14 cellular contexts compared by ENCODE assay signal in the genomic region with DNA sequence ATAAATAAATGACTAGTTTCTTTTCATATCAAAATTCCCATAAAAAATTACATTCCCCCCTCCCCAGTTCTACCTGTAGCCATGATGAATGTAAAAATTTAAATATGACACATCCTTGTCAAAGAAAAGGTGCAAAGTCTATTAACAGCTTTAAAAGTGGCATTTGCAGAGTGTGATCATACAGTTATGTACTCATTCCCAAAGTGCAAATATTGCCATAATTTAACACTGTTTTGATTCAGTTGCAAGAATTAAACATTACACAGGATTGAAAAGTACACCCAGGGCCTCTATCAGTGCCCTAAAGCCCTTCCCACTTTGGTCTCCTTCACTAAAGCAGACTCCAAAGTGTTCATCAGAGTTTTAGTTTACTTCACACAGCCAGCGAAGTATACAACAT. TPM values are rescaled to one million over a fixed set of nuclear protein-coding genes. Genes with fewer than 3 reads are reported as not detected.
"Had no signal": no experiment of that assay in that cellular context is flagged by ENCODE, and none has a peak within 500 bp of the region (broad histone marks: within the 10 kb centered on the region; RNA-seq: fewer than 3 reads in every experiment).

No MANE protein-coding gene starts in this region.

- H3K27ac ChIP-seq: colonic mucosa, gastrocnemius medialis had no signal

- H3K9me3 ChIP-seq: colonic mucosa, gastrocnemius medialis, heart right ventricle, left lung, SK-N-SH had no signal

- H3K4me1 Mint-ChIP-seq: nephron had no signal

- H3K9me2 ChIP-seq: SK-N-SH had no signal

- H3K27me3 ChIP-seq: colonic mucosa, gastrocnemius medialis, heart right ventricle, left lung had no signal

- H3K4me2 ChIP-seq: SK-N-SH had no signal

- DNase-seq: activated CD4-positive, alpha-beta T cell treated with anti-CD3 and anti-CD28 coated beads, Interleukin-2, amount 50 U/mL, for 4 hours; gastrocnemius medialis; heart right ventricle; left lung; SK-N-SH; stimulated activated CD4-positive, alpha-beta T cell treated with anti-CD3 and anti-CD28 coated beads, Interleukin-12 subunit alpha, Interleukin-12 subunit beta, amount 100 ng/mL, for 4 hours; stimulated activated CD8-positive, alpha-beta memory T cell treated with anti-CD3 and anti-CD28 coated beads, Interleukin-4, amount 100 ng/mL, for 48 hours had no signal

- H3K9me3 Mint-ChIP-seq: activated T-helper 1 cell treated with anti-CD3 and anti-CD28 coated beads, Interleukin-12 subunit alpha, Interleukin-12 subunit beta, Interleukin-2, Interleukin-4 antibody, amounts not matched to agents 30 ng/mL and 10 ng/mL and 1 ng/mL, durations not matched to agents 14 hours and 24 hours and 36 hours; memory B cell; nephron; stimulated activated naive CD8-positive, alpha-beta T cell treated with anti-CD3 and anti-CD28 coated beads, Interleukin-15, Interleukin-2, amounts not matched to agents 100 ng/mL and 50 ng/mL, for 24 hours; WTC11 had no signal

- H3K4me3 Mint-ChIP-seq: activated T-helper 1 cell treated with anti-CD3 and anti-CD28 coated beads, Interleukin-12 subunit alpha, Interleukin-12 subunit beta, Interleukin-2, Interleukin-4 antibody, amounts not matched to agents 30 ng/mL and 10 ng/mL and 1 ng/mL, durations not matched to agents 14 hours and 24 hours and 36 hours; memory B cell; nephron; stimulated activated naive CD8-positive, alpha-beta T cell treated with anti-CD3 and anti-CD28 coated beads, Interleukin-15, Interleukin-2, amounts not matched to agents 100 ng/mL and 50 ng/mL, for 24 hours; T-helper 17 cell; WTC11 had no signal

- H3K27ac Mint-ChIP-seq: nephron, WTC11 had no signal

- H3K36me3 ChIP-seq: colonic mucosa had no signal

- H3K9ac ChIP-seq: SK-N-SH had no signal

- H3K4me1 ChIP-seq: colonic mucosa, gastrocnemius medialis had no signal

- H3K4me3 ChIP-seq: colonic mucosa, gastrocnemius medialis, heart right ventricle, left lung had no signal

- H3K27me3 Mint-ChIP-seq: memory B cell; stimulated activated naive CD8-positive, alpha-beta T cell treated with anti-CD3 and anti-CD28 coated beads, Interleukin-15, Interleukin-2, amounts not matched to agents 100 ng/mL and 50 ng/mL, for 24 hours; T-helper 17 cell had no signal

RNA-seq across cellular contexts. Expression of gene EBF1, which starts 57.8 kb away (rescaled TPM):
- total RNA-seq: activated T-helper 1 cell treated with anti-CD3 and anti-CD28 coated beads, Interleukin-12 subunit alpha, Interleukin-12 subunit beta, Interleukin-2, Interleukin-4 antibody, amounts not matched to agents 30 ng/mL and 10 ng/mL and 1 ng/mL, durations not matched to agents 14 hours and 24 hours and 36 hours had no signal
